ENCODE assay signal across 25 cellular contexts in genomic region chr16:59729613-59730012, GRCh38.
"Had no signal": no experiment of that assay in that cellular context is flagged by ENCODE, and none has a peak within 500 bp of the region (broad histone marks: within the 10 kb centered on the region; RNA-seq: fewer than 3 reads in every experiment).

No MANE protein-coding gene starts in this region.

- FAIRE-seq: keratinocyte had no signal

- H3K9me3 ChIP-seq: lower lobe of right lung, psoas muscle, right lobe of liver, tibial nerve, vagina had no signal

- H3K4me3 ChIP-seq: left lung, lower lobe of right lung, mucosa of descending colon, psoas muscle, right lobe of liver, smooth muscle cell, tibial nerve, vagina had no signal

- H3K9ac ChIP-seq: parathyroid adenoma had no signal

- H3K4me1 ChIP-seq: left lung, lower lobe of right lung, parathyroid adenoma, psoas muscle, right lobe of liver, vagina had no signal

- ATAC-seq: left colon; left lung; lower lobe of right lung; mucosa of descending colon; naive thymus-derived CD4-positive, alpha-beta T cell; natural killer cell treated with Interleukin-12 subunit alpha and Interleukin-12 subunit beta and Interleukin-15 and Interleukin-18, amount 100 ng/mL, for 72 hours; psoas muscle; stimulated activated memory B cell treated with anti-CD40 and anti-IgM and Interleukin-4, amounts not matched to agents 10 μg/mL and 1 μg/mL and 100 μg/mL, for 72 hours; stimulated activated naive CD8-positive, alpha-beta T cell treated with anti-CD3 and anti-CD28 coated beads, Interleukin-15, amount 100 ng/mL, for 72 hours had no signal

- H3K27me3 ChIP-seq: left lung, right lobe of liver, tibial nerve, vagina had no signal

- H2AFZ ChIP-seq: parathyroid adenoma had no signal

- H3K4me2 ChIP-seq: smooth muscle cell had no signal

- H3K36me3 ChIP-seq: left lung, lower lobe of right lung, right lobe of liver, tibial nerve, vagina had no signal

- DNase-seq: hippocampal formation; left colon; left lung; lower lobe of right lung; mammary epithelial cell; midbrain; mucosa of descending colon; naive thymus-derived CD4-positive, alpha-beta T cell; nucleus accumbens; psoas muscle; right lobe of liver; stimulated activated CD4-positive, alpha-beta T cell treated with anti-CD3 and anti-CD28 coated beads, Interleukin-1b, Interleukin-23, amount 100 ng/mL, for 48 hours; stimulated activated CD4-positive, alpha-beta T cell treated with anti-CD3 and anti-CD28 coated beads, Interleukin-2, amount 100 ng/mL, for 48 hours; stimulated activated CD4-positive, alpha-beta T cell treated with anti-CD3 and anti-CD28 coated beads, Interleukin-4, amount 100 ng/mL, for 4 hours; stimulated activated CD8-positive, alpha-beta memory T cell treated with anti-CD3 and anti-CD28 coated beads, Interleukin-4, amount 100 ng/mL, for 48 hours; stimulated activated naive CD4-positive, alpha-beta T cell treated with Interleukin-2 at 50 U/mL for 16 hours; stimulated activated naive CD8-positive, alpha-beta T cell treated with anti-CD3 and anti-CD28 coated beads, Interleukin-15, amount 100 ng/mL, for 72 hours; substantia nigra had no signal

- H3K27ac ChIP-seq: left lung, lower lobe of right lung, parathyroid adenoma, psoas muscle, right lobe of liver, tibial nerve, vagina had no signal

- H3K79me2 ChIP-seq: parathyroid adenoma had no signal
